Comparison of ENCODE assay signal across 1 cellular context in genomic region chr9:94554439-94555331, GRCh38.
A peak's percentile ranks its signal among the peaks of the same experiment; 100 is the strongest.
TF ChIP-seq lines count a peak whose summit lies in the region.

Gene PCAT7, plus strand, starts transcription at chr9:94555083.

TF ChIP-seq in WTC11, 78 proteins besides CTCF, POLR2A, EP300 and RAD21 (continued from another document):
- TF ChIP-seq ARID4B (CRISPR knock-in tag; IDR thresholded peaks at IDR 0.05; ENCODE audit: borderline replicate concordance) (0 out of 2 replicates have a peak, but pooled peaks have one; percentile 63), CBFB (CRISPR knock-in tag; IDR thresholded peaks at IDR 0.05; ENCODE audit: low read depth) (no peak), FOXP1 (CRISPR knock-in tag; IDR thresholded peaks at IDR 0.05; ENCODE audit: borderline replicate concordance) (peak; percentile 49; the same call in 1 of the 2 replicates), ZNF396 (CRISPR knock-in tag; IDR thresholded peaks at IDR 0.05; ENCODE audit: borderline replicate concordance) (no peak)
